ENCODE assay signal across 8 cellular contexts in the genomic region with DNA sequence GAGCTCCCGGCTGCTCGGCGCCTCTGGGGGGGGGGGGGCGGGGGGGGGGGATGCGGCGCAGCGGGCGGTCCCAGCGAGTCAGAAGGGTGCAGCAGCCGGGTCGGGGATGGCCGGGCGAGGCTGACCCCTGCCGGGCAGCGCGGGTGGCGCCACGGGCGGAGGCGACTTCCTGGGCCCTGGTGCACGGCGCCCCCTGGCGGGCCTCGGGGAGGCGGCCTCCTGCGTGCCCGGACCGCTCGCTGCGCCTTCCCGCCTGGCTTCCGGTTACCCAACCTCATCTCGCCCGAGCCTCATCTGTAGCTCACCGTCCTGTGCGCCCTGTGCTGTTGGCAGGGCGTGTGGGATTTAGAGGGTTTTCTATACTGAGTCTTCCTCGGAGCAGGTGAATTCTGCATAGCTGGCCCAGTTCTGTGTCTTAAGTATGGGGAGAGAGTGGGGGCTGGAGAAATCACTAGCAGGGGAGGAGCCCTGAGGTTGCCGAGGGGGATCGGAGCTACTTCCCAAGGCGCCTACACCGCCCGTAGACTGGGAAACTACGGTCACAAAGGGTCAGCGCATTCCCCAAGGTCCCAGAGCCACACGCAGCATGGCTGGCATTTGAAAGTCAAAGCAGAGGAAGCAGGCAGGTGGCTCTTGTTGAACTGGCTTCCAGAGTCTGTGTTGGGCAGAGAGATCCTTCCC. TPM values are rescaled to one million over a fixed set of nuclear protein-coding genes. Genes with fewer than 3 reads are reported as not detected.
DNase-seq lines count a peak whose midpoint lies in the region; ATAC-seq and TF ChIP-seq lines count a peak whose summit lies in the region.

No MANE protein-coding gene starts in this region.

- intact Hi-C loops in activated CD4-positive, alpha-beta T cell treated with anti-CD3 and anti-CD28 coated beads for 36 hours (cut with DNase I, micrococcal nuclease), result loop anchor here (1.0 to 5.0 kb wide), 6 partner anchors 48 to 856 kb away; a partner anchor contains a TSS
- intact Hi-C loops in left colon (cut with DNase I, micrococcal nuclease), result loop anchor here (2.0 to 10.0 kb wide), 3 partner anchors 102 to 294 kb away; no protein-coding TSS in a partner anchor

- H3K4me1 Mint-ChIP-seq in activated CD4-positive, alpha-beta T cell treated with anti-CD3 and anti-CD28 coated beads for 36 hours, result peaks cover 5% of the 10 kb centered on the region

- H3K36me3 Mint-ChIP-seq in activated CD4-positive, alpha-beta T cell treated with anti-CD3 and anti-CD28 coated beads for 36 hours (ENCODE audit: low read depth), result no peaks in the 10 kb centered on the region

- peak overlapping the region; percentile 64 for H3K4me3 ChIP-seq in AG04450 (ENCODE audit: low read depth, low read length)
- peak overlapping the region; percentile 59 for H3K4me3 ChIP-seq in choroid plexus epithelial cell (ENCODE audit: low read depth, low read length)

- H3K9me3 ChIP-seq in AG04450 (ENCODE audit: control insufficient read depth, insufficient read depth, low read length), result no peaks in the 10 kb centered on the region

- H3K27ac Mint-ChIP-seq in activated CD4-positive, alpha-beta T cell treated with anti-CD3 and anti-CD28 coated beads for 36 hours, result peak overlapping the region; percentile 62

- TF ChIP-seq CTCF in AG04450 (IDR thresholded peaks at IDR 0.05; ENCODE audit: low read depth, low read length) (peak; percentile 83), choroid plexus epithelial cell (conservative IDR thresholded peaks at IDR 0.05; ENCODE audit: low read depth, low read length) (peak; percentile 69)

- H3K27ac ChIP-seq in AG04450 (ENCODE audit: low read depth, low read length), result peak overlapping the region; percentile 11

- POLR2A ChIA-PET in AG04450 (lab: Yijun Ruan, JAX), result interaction anchor here (0.5 to 1.9 kb wide), 15 partner anchors 12 to 863 kb away, joined by 3 to 15 read pairs (median 4); no protein-coding TSS in a partner anchor
- POLR2A ChIA-PET in activated CD4-positive, alpha-beta T cell treated with anti-CD3 and anti-CD28 coated beads for 36 hours (lab: Charles Lee), result interaction anchor here (0.8 kb wide), 1 partner anchor 207 kb away, joined by 3 read pairs; no protein-coding TSS in a partner anchor

- H3K27me3 Mint-ChIP-seq in activated CD4-positive, alpha-beta T cell treated with anti-CD3 and anti-CD28 coated beads for 36 hours, result peaks cover 20% of the 10 kb centered on the region

- H3K27me3 ChIP-seq in AG04450 (ENCODE audit: control insufficient read depth, insufficient read depth, low read length), result peaks cover 3% of the 10 kb centered on the region

- no peaks in the 10 kb centered on the region for H3K9me3 Mint-ChIP-seq in activated CD4-positive, alpha-beta T cell treated with anti-CD3 and anti-CD28 coated beads for 36 hours (ENCODE audit: low read depth)

- ATAC-seq in GM18858 (IDR thresholded peaks at IDR 0.05; ENCODE audit: unreplicated experiment) (peak; percentile 68), HG03066 (IDR thresholded peaks at IDR 0.05; ENCODE audit: low read depth, unreplicated experiment) (peak; percentile 89), left colon (peak; percentile 93)
- ATAC-seq in activated CD4-positive, alpha-beta T cell treated with anti-CD3 and anti-CD28 coated beads for 36 hours, result peak; percentile 97

- H3K4me3 Mint-ChIP-seq in activated CD4-positive, alpha-beta T cell treated with anti-CD3 and anti-CD28 coated beads for 36 hours, result peak overlapping the region; percentile 67

- peak; percentile 78 for DNase-seq in AG04450 (ENCODE audit: low read depth, low spot score)
- peak; percentile 76 for DNase-seq in NCI-H2227 (lab: John Stamatoyannopoulos, UW; ENCODE audit: unreplicated experiment)
- peak; percentile 95 for DNase-seq in activated CD4-positive, alpha-beta T cell treated with anti-CD3 and anti-CD28 coated beads for 36 hours
- DNase-seq in choroid plexus epithelial cell (ENCODE audit: low read depth), result peak; percentile 93
- DNase-seq in left colon, result peak; percentile 76 to 94
- DNase-seq in stimulated activated CD4-positive, alpha-beta T cell treated with anti-CD3 and anti-CD28 coated beads, Interleukin-1b, Interleukin-23, amount 100 ng/mL, for 1 hour (ENCODE audit: low read depth in 2 of 2), result peak; percentile 61 to 73

- CTCF ChIA-PET in AG04450 (lab: Charles Lee), result interaction anchor here (0.6 to 5.9 kb wide), 113 partner anchors 8 to 1906 kb away, joined by 3 to 668 read pairs (median 5); a partner anchor contains a TSS
- CTCF ChIA-PET in activated CD4-positive, alpha-beta T cell treated with anti-CD3 and anti-CD28 coated beads for 36 hours (lab: Charles Lee), result interaction anchor here (0.5 to 3.8 kb wide), 54 partner anchors 9 to 1029 kb away, joined by 3 to 20 read pairs (median 4); a partner anchor contains a TSS

RNA-seq across cellular contexts. Expression of a gene that starts 28.3 kb away (rescaled TPM):
- not detected in 2 replicates for polyA plus RNA-seq in AG04450 (2011; rRNA removed)
- polyA minus RNA-seq in AG04450 (2011; rRNA and poly(A)+ RNA removed), result not detected in 2 replicates
- total RNA-seq in activated CD4-positive, alpha-beta T cell treated with anti-CD3 and anti-CD28 coated beads for 36 hours, result under 1 TPM; 0.07 to 0.09 TPM
- 1 to 10 TPM; 1.5 to 4.6 TPM for total RNA-seq in left colon

RNA-seq across cellular contexts. Expression of a gene that starts 51.5 kb away (rescaled TPM):
- 8.2 and 9.6 TPM in 2 replicates for polyA plus RNA-seq in AG04450 (2011; rRNA removed)
- polyA minus RNA-seq in AG04450 (2011; rRNA and poly(A)+ RNA removed), result 13.6 and 14.3 TPM in 2 replicates
- total RNA-seq in activated CD4-positive, alpha-beta T cell treated with anti-CD3 and anti-CD28 coated beads for 36 hours, result under 1 TPM; 0.27 to 0.47 TPM
- total RNA-seq in left colon, result 1 to 10 TPM; 1.9 to 2.9 TPM

Comparison
In these comparisons a context has a peak if more than half of its experiments do, and no peak if none do; other contexts are left out.
1. Peak in every context shown above with its lines: DNase-seq, ATAC-seq, H3K4me3 ChIP-seq and H3K27ac ChIP-seq.